In genomic region chr10:127354255-127354654, GRCh38 we compare ENCODE assay signal across 1 cellular context.
TF ChIP-seq lines count a peak whose summit lies in the region.

No MANE protein-coding gene starts in this region.

TF ChIP-seq in GM23338, 12 proteins besides CTCF, POLR2A, EP300 and RAD21 (continued from another document):
- TF ChIP-seq ZNF462 (CRISPR knock-in tag; IDR thresholded peaks at IDR 0.05) (no peak), POLR2AphosphoS5 (IDR thresholded peaks at IDR 0.05; ENCODE audit: low read depth) (no peak)
